Comparison of ENCODE assay signal across 24 cellular contexts in genomic region chrX:41405551-41405950, GRCh38. TPM values are rescaled to one million over a fixed set of nuclear protein-coding genes. Genes with fewer than 3 reads are reported as not detected.
DNase-seq lines count a peak whose midpoint lies in the region; ATAC-seq, FAIRE-seq and TF ChIP-seq lines count a peak whose summit lies in the region.
"Had no signal": no experiment of that assay in that cellular context is flagged by ENCODE, and none has a peak within 500 bp of the region (broad histone marks: within the 10 kb centered on the region; RNA-seq: fewer than 3 reads in every experiment).

No MANE protein-coding gene starts in this region.

- H3K4ac ChIP-seq in trophoblast cell (ENCODE audit: low read depth, low read length) = no peak overlapping the region

- H3K27ac ChIP-seq in A549 = peak overlapping the region; percentile 33 to 64; a peak in 2 of 6 replicates
- H3K27ac ChIP-seq in trophoblast cell (ENCODE audit: low read depth, low read length) = no peak overlapping the region
- no peak overlapping the region for H3K27ac ChIP-seq in small intestine (ENCODE audit: low read depth in 1 of 2, low read length in 1 of 2)
- H3K27ac ChIP-seq: 22Rv1; BLaER1 treated with 17β-estradiol and CSF1 and Interleukin-3, amounts not matched to agents 10 nM and 100 nM; GM23248 had no signal

- no peak for TF ChIP-seq RAD21 in A549 (conservative IDR thresholded peaks at IDR 0.05 in 1 of 2, IDR thresholded peaks at IDR 0.05 in 1 of 2)

- peaks cover 9% of the 10 kb centered on the region; the same call in 2 of the 3 replicates for H3K4me1 ChIP-seq in A549
- H3K4me1 ChIP-seq in trophoblast cell (ENCODE audit: control insufficient read depth in 1 of 2, insufficient read depth in 2 of 2, low read length in 2 of 2) = no peaks in the 10 kb centered on the region
- no peaks in the 10 kb centered on the region for H3K4me1 ChIP-seq in small intestine (ENCODE audit: control insufficient read depth in 2 of 2, insufficient read depth in 1 of 2, low read depth in 1 of 2, low read length in 1 of 2)
- H3K4me1 ChIP-seq: BE2C; BLaER1 treated with 17β-estradiol and CSF1 and Interleukin-3, amounts not matched to agents 10 nM and 100 nM had no signal

- CTCF ChIA-PET in A549 (lab: Yijun Ruan, JAX) = interaction anchor here (1.2 kb wide), 1 partner anchor 130 kb away, joined by 3 read pairs; no protein-coding TSS in a partner anchor

- TF ChIP-seq POLR2A in A549 (IDR thresholded peaks at IDR 0.05; ENCODE audit: low read length) = no peak

- ATAC-seq in A549 = no peak
- no peak for ATAC-seq in GM18870 (IDR thresholded peaks at IDR 0.05; ENCODE audit: unreplicated experiment)
- ATAC-seq: GM12878, HCT116 had no signal

- POLR2A ChIA-PET in A549 (lab: Yijun Ruan, JAX) = no interaction called here

- no peak overlapping the region for H4K8ac ChIP-seq in trophoblast cell (ENCODE audit: low read depth, low read length)

- H3K9me3 ChIP-seq in A549 (no peaks in the 10 kb centered on the region), trophoblast cell (ENCODE audit: insufficient read depth, low read depth, low read length) (no peaks in the 10 kb centered on the region), small intestine (ENCODE audit: control insufficient read depth, low read depth) (no peaks in the 10 kb centered on the region)
- H3K9me3 ChIP-seq: BE2C had no signal

- H3K36me3 ChIP-seq in trophoblast cell (ENCODE audit: control insufficient read depth in 1 of 2, insufficient read depth in 2 of 2, low read length in 2 of 2) = no peaks in the 10 kb centered on the region
- H3K36me3 ChIP-seq in small intestine (ENCODE audit: control insufficient read depth in 2 of 2, insufficient read depth in 2 of 2, low read length in 2 of 2) = no peaks in the 10 kb centered on the region
- H3K36me3 ChIP-seq: BE2C; BLaER1 treated with 17β-estradiol and CSF1 and Interleukin-3, amounts not matched to agents 10 nM and 100 nM had no signal

- H3K27me3 ChIP-seq in trophoblast cell (ENCODE audit: insufficient read depth, low read length) = no peaks in the 10 kb centered on the region
- no peaks in the 10 kb centered on the region for H3K27me3 ChIP-seq in small intestine (ENCODE audit: control insufficient read depth in 2 of 2, insufficient read depth in 2 of 2, low read length in 2 of 2)
- H3K27me3 ChIP-seq: BE2C had no signal

- 81% methylated on average over 3 of the region's 6 CpGs for WGBS in A549 (ENCODE audit: missing lambda C conversion rate)
- no CpG with 5 or more reads among the region's 6 CpGs for WGBS in trophoblast cell (ENCODE audit: extremely low coverage, insufficient coverage, insufficient read length)
- 84 to 92% (median 84%) methylated on average over 6 of the region's 6 CpGs for WGBS in small intestine, 3 donors

- H3K79me1 ChIP-seq in trophoblast cell (ENCODE audit: low read length) = no peaks in the 10 kb centered on the region

- H4K12ac ChIP-seq in trophoblast cell (ENCODE audit: low read depth, low read length) = no peak overlapping the region

- FAIRE-seq in A549 (lab: Jason Lieb, UNC) (no peak), small intestine (lab: Jason Lieb, UNC) (no peak)
- FAIRE-seq: A204.1, D721Med, GM12878 had no signal

- peak overlapping the region; percentile 22 for H2BK12ac ChIP-seq in trophoblast cell (ENCODE audit: low read length)

- H3K79me2 ChIP-seq in trophoblast cell (ENCODE audit: control insufficient read depth, insufficient read depth, low read length, poor library complexity) = no peaks in the 10 kb centered on the region

- no peak for TF ChIP-seq EP300 in A549 (IDR thresholded peaks at IDR 0.05)

- H3K14ac ChIP-seq in trophoblast cell (ENCODE audit: low read length) = no peak overlapping the region

- no peak for TF ChIP-seq CTCF in A549 (IDR thresholded peaks at IDR 0.05)

- H2AK5ac ChIP-seq in trophoblast cell (ENCODE audit: low read length) = no peak overlapping the region

- peak overlapping the region; percentile 47 for H4K91ac ChIP-seq in trophoblast cell (ENCODE audit: low read depth, low read length)

- H3K9ac ChIP-seq in trophoblast cell (ENCODE audit: low read length) = no peak overlapping the region
- H3K9ac ChIP-seq: BLaER1 treated with 17β-estradiol and CSF1 and Interleukin-3, amounts not matched to agents 10 nM and 100 nM; GM23248 had no signal

- H3K23ac ChIP-seq in trophoblast cell (ENCODE audit: low read length) = no peak overlapping the region

- DNase-seq in A549 (ENCODE audit: low read depth in 1 of 2, low spot score in 1 of 2) = no peak
- peak; percentile 53 for DNase-seq in mesenteric fat pad (ENCODE audit: low spot score)
- no peak for DNase-seq in trophoblast cell
- no peak for DNase-seq in GOT3 (lab: John Stamatoyannopoulos, UW)
- no peak for DNase-seq in small intestine
- DNase-seq: ACHN; AML-193; BE2C; CD4-positive, alpha-beta T cell; CD8-positive, alpha-beta memory T cell; DMS 273 treated with DMSO at 0.1 percent for 48 hours; DMS79; GDM1; H9 had no signal

- H2BK5ac ChIP-seq in trophoblast cell (ENCODE audit: low read depth, low read length, poor library complexity) = no peak overlapping the region

- no peak overlapping the region for H3K18ac ChIP-seq in trophoblast cell (ENCODE audit: low read length)

- H3K4me2 ChIP-seq in A549 (no peak overlapping the region; the same call in 2 of the 3 replicates), trophoblast cell (ENCODE audit: low read length) (no peak overlapping the region)
- H3K4me2 ChIP-seq: BLaER1 treated with 17β-estradiol and CSF1 and Interleukin-3, amounts not matched to agents 10 nM and 100 nM had no signal

- no peak overlapping the region for H2AFZ ChIP-seq in trophoblast cell (ENCODE audit: insufficient read depth, low read length, poor library complexity)
- H2AFZ ChIP-seq: GM23248 had no signal

- H3K4me3 ChIP-seq in A549 (no peak overlapping the region), trophoblast cell (ENCODE audit: low read depth, low read length) (no peak overlapping the region), small intestine (ENCODE audit: low read depth in 1 of 2, low read length in 2 of 2) (no peak overlapping the region)
- H3K4me3 ChIP-seq: BLaER1 treated with 17β-estradiol and CSF1 and Interleukin-3, amounts not matched to agents 10 nM and 100 nM; GM12878; GM23248 had no signal

- H2BK120ac ChIP-seq in trophoblast cell (ENCODE audit: insufficient read depth, low read length, poor library complexity) = no peak overlapping the region

TF ChIP-seq in A549, 52 proteins besides CTCF, POLR2A, EP300 and RAD21:
- TF ChIP-seq HOXA7 (CRISPR knock-in tag; IDR thresholded peaks at IDR 0.05) (no peak), RNF2 (IDR thresholded peaks at IDR 0.05; ENCODE audit: borderline replicate concordance, low read depth) (no peak), PBX3 (IDR thresholded peaks at IDR 0.05) (no peak), HMGXB4 (CRISPR knock-in tag; IDR thresholded peaks at IDR 0.05; ENCODE audit: borderline replicate concordance) (no peak), PHF8 (IDR thresholded peaks at IDR 0.05; ENCODE audit: borderline replicate concordance, low read depth) (no peak), MYC (IDR thresholded peaks at IDR 0.05; ENCODE audit: borderline replicate concordance, low read length) (no peak), HDAC2 (IDR thresholded peaks at IDR 0.05) (no peak), ZSCAN20 (CRISPR knock-in tag; IDR thresholded peaks at IDR 0.05) (no peak), ELK1 (IDR thresholded peaks at IDR 0.05; ENCODE audit: low read depth, low read length) (no peak)

RNA-seq across cellular contexts. Expression of gene NYX, which starts 41.6 kb away (rescaled TPM):
- polyA plus RNA-seq in A549 (2011; rRNA removed) (not detected in 2 replicates), A549 (2017; fragmentation: RNase III; extraction: RNeasy Plus Mini Kit Qiagen cat#74134 plus additional on column Dnase treatment) (not detected in 3 replicates), small intestine (under 1 TPM in 1 of 3 donors, not detected in 2; 0.06 TPM)
- polyA plus RNA-seq in A549 (2012; cell fraction: cytosol; rRNA removed) = 0.01 TPM in 1 of 2 replicates, not detected in the other
- 0.01 TPM in 1 of 2 replicates, not detected in the other for polyA plus RNA-seq in A549 (2012; cell fraction: nucleus; rRNA removed)
- not detected in 2 replicates for polyA minus RNA-seq in A549 (2011; rRNA and poly(A)+ RNA removed)
- not detected for total RNA-seq in mesenteric fat pad
- polyA plus RNA-seq in trophoblast cell (2013) = 0.04 TPM in 1 of 2 replicates, not detected in the other
- total RNA-seq: CD4-positive, alpha-beta T cell; CD8-positive, alpha-beta memory T cell; GM12878; GM23248; H4; H9 had no signal
- polyA plus RNA-seq: CD14-positive monocyte; CD8-positive, alpha-beta memory T cell; GM23248 had no signal

Comparison
In these comparisons a context has a peak if more than half of its experiments do, and no peak if none do; other contexts are left out.
1. H3K27ac ChIP-seq: peak in A549 (2 of 2); none in trophoblast cell (single experiment) and small intestine (0 of 2).